Comparison of ENCODE assay signal across 8 cellular contexts in genomic region chr1:36351222-36351977, GRCh38. TPM values are rescaled to one million over a fixed set of nuclear protein-coding genes. Genes with fewer than 3 reads are reported as not detected.
DNase-seq lines count a peak whose midpoint lies in the region; ATAC-seq and TF ChIP-seq lines count a peak whose summit lies in the region.

No MANE protein-coding gene starts in this region.

- H3K4me2 ChIP-seq in BLaER1 treated with 17β-estradiol and CSF1 and Interleukin-3, amounts not matched to agents 10 nM and 100 nM = peak overlapping the region; percentile 70 to 88 (median 81)

- H3K4me1 ChIP-seq in BLaER1 treated with 17β-estradiol and CSF1 and Interleukin-3, amounts not matched to agents 10 nM and 100 nM = peaks cover 34 to 69% (median 57%) of the 10 kb centered on the region in 10 experiments
- H3K4me1 ChIP-seq in effector memory CD4-positive, alpha-beta T cell (ENCODE audit: control insufficient read depth, insufficient read depth, low read length, poor library complexity, severe bottlenecking) = peaks cover 14% of the 10 kb centered on the region

- H3K9me3 ChIP-seq in BLaER1 treated with 17β-estradiol and CSF1 and Interleukin-3, amounts not matched to agents 10 nM and 100 nM (replicated peaks in 1 of 11) = no peaks in the 10 kb centered on the region
- no peaks in the 10 kb centered on the region for H3K9me3 ChIP-seq in effector memory CD4-positive, alpha-beta T cell (ENCODE audit: control insufficient read depth, low read length)

- H4K20me1 ChIP-seq in BLaER1 treated with 17β-estradiol and CSF1 and Interleukin-3, amounts not matched to agents 10 nM and 100 nM = peaks cover 0 to 81% (median 12%) of the 10 kb centered on the region in 11 experiments; a peak in 11 of 22 replicates

- no peak for ATAC-seq in HG02938 (IDR thresholded peaks at IDR 0.05; ENCODE audit: unreplicated experiment)
- no peak for ATAC-seq in GM21360 (IDR thresholded peaks at IDR 0.05; ENCODE audit: unreplicated experiment)
- no peak for ATAC-seq in GM19452 (IDR thresholded peaks at IDR 0.05; ENCODE audit: unreplicated experiment)

- H3K4me3 ChIP-seq in BLaER1 treated with 17β-estradiol and CSF1 and Interleukin-3, amounts not matched to agents 10 nM and 100 nM = peak overlapping the region in 1 of 10 experiments; percentile 30; a peak in 6 of 20 replicates
- H3K4me3 ChIP-seq in effector memory CD4-positive, alpha-beta T cell (ENCODE audit: insufficient read depth, low read depth, low read length, poor library complexity, severe bottlenecking) = no peak overlapping the region

- H3K27ac ChIP-seq in BLaER1 treated with 17β-estradiol and CSF1 and Interleukin-3, amounts not matched to agents 10 nM and 100 nM = peak overlapping the region in 10 of 11 experiments; percentile 50 to 82 (median 65); a peak in 19 of 22 replicates
- peak overlapping the region; percentile 30 for H3K27ac ChIP-seq in effector memory CD4-positive, alpha-beta T cell (ENCODE audit: insufficient read depth, low read length, poor library complexity, severe bottlenecking)

- H3K27me3 ChIP-seq in BLaER1 treated with 17β-estradiol and CSF1 and Interleukin-3, amounts not matched to agents 10 nM and 100 nM = no peaks in the 10 kb centered on the region
- no peaks in the 10 kb centered on the region for H3K27me3 ChIP-seq in effector memory CD4-positive, alpha-beta T cell (replicated peaks; ENCODE audit: control insufficient read depth, insufficient read depth, low read length, poor library complexity, severe bottlenecking)

- no peaks in the 10 kb centered on the region for H3K27me3 Mint-ChIP-seq in neural crest cell (ENCODE audit: low read depth)

- no peaks in the 10 kb centered on the region for H3K9me3 Mint-ChIP-seq in neural crest cell

- H3K9ac ChIP-seq in BLaER1 treated with 17β-estradiol and CSF1 and Interleukin-3, amounts not matched to agents 10 nM and 100 nM = peak overlapping the region; percentile 3 to 66 (median 43); a peak in 19 of 22 replicates

- peaks cover 27% of the 10 kb centered on the region for H3K4me1 Mint-ChIP-seq in neural crest cell

- H3K36me3 Mint-ChIP-seq in neural crest cell (ENCODE audit: low read depth) = peaks cover 5% of the 10 kb centered on the region

- peak overlapping the region; percentile 96 for H3K27ac Mint-ChIP-seq in neural crest cell (ENCODE audit: unreplicated experiment)

- peaks cover 42 to 83% (median 63%) of the 10 kb centered on the region in 11 experiments for H3K36me3 ChIP-seq in BLaER1 treated with 17β-estradiol and CSF1 and Interleukin-3, amounts not matched to agents 10 nM and 100 nM
- peaks cover 68% of the 10 kb centered on the region for H3K36me3 ChIP-seq in effector memory CD4-positive, alpha-beta T cell (ENCODE audit: control insufficient read depth, insufficient read depth, low read length)

- TF ChIP-seq CTCF in neural crest cell (conservative IDR thresholded peaks at IDR 0.05) = no peak

- H3K4me3 Mint-ChIP-seq in neural crest cell = no peak overlapping the region

- DNase-seq in NCI-H2227 treated with DMSO at 0.1 percent for 48 hours (lab: John Stamatoyannopoulos, UW) (peak; percentile 35), neural crest cell (ENCODE audit: low read depth, low spot score) (peak; percentile 30), NCI-H2029 (lab: John Stamatoyannopoulos, UW) (no peak)
- DNase-seq in effector memory CD4-positive, alpha-beta T cell = no peak

RNA-seq across cellular contexts. Expression of gene EVA1B, which starts 28.0 kb away (rescaled TPM):
- 24.8 and 28.5 TPM in 2 replicates for total RNA-seq in neural crest cell

RNA-seq across cellular contexts. Expression of gene STK40, which starts 34.3 kb away (rescaled TPM):
- total RNA-seq in neural crest cell = 77.5 and 80.1 TPM in 2 replicates

RNA-seq across cellular contexts. Expression of gene SH3D21, which starts 45.2 kb away (rescaled TPM):
- 5.4 and 5.9 TPM in 2 replicates for total RNA-seq in neural crest cell

RNA-seq across cellular contexts. Expression of gene LSM10, which starts 46.3 kb away (rescaled TPM):
- total RNA-seq in neural crest cell = 48.1 and 48.4 TPM in 2 replicates

Comparison
In these comparisons a context has a peak if more than half of its experiments do, and no peak if none do; other contexts are left out.
1. DNase-seq: peak in NCI-H2227 treated with DMSO at 0.1 percent for 48 hours (single experiment) and neural crest cell (single experiment); none in effector memory CD4-positive, alpha-beta T cell (0 of 3) and NCI-H2029 (single experiment).